Comparison of ENCODE assay signal across 8 cellular contexts in genomic region chr1:78649628-78650027, GRCh38. TPM values are rescaled to one million over a fixed set of nuclear protein-coding genes. Genes with fewer than 3 reads are reported as not detected.
DNase-seq lines count a peak whose midpoint lies in the region; ATAC-seq and TF ChIP-seq lines count a peak whose summit lies in the region.

Gene IFI44 (plus strand): TSS chr1:78649831. CDS start chr1:78650196, 365 bp downstream.

- H3K36me3 ChIP-seq in hepatocyte (replicated peaks; ENCODE audit: insufficient read depth, low read depth), result no peaks in the 10 kb centered on the region

- H2AFZ ChIP-seq in hepatocyte, result peak within 1 kb of the TSS; percentile 37

- DNase-seq in AG08395 (ENCODE audit: low spot score) (peak; percentile 80), T-helper 1 cell (peak; percentile 36 to 76 (median 61)), amniotic stem cell (lab: John Stamatoyannopoulos, UW) (peak; percentile 61), hepatocyte (ENCODE audit: low spot score) (peak; percentile 67), NK-92 (lab: John Stamatoyannopoulos, UW; ENCODE audit: unreplicated experiment) (no peak)
- peak; percentile 32 to 34 for DNase-seq in stimulated activated CD4-positive, alpha-beta T cell treated with anti-CD3 and anti-CD28 coated beads, Interleukin-15, amount 100 ng/mL, for 1 hour (ENCODE audit: low read depth in 1 of 2, low spot score in 1 of 2)

- H3K9me3 ChIP-seq in hepatocyte (ENCODE audit: low read depth), result no peaks in the 10 kb centered on the region

- H3K27ac ChIP-seq in hepatocyte, result no peak within 1 kb of the TSS

- H3K79me2 ChIP-seq in hepatocyte, result no peaks in the 10 kb centered on the region

- no peak within 1 kb of the TSS for H3K4me3 ChIP-seq in hepatocyte

- H3K9me2 ChIP-seq in hepatocyte (replicated peaks; ENCODE audit: insufficient read depth), result no peaks in the 10 kb centered on the region

- no peaks in the 10 kb centered on the region for H3K4me1 ChIP-seq in hepatocyte (ENCODE audit: insufficient read depth)

- no peaks in the 10 kb centered on the region for H3K27me3 ChIP-seq in hepatocyte

- H4K20me1 ChIP-seq in hepatocyte (ENCODE audit: insufficient read depth, poor library complexity, severe bottlenecking), result no peaks in the 10 kb centered on the region

- peak within 1 kb of the TSS; percentile 61 for H3K4me2 ChIP-seq in hepatocyte

- ATAC-seq in GM19023 (IDR thresholded peaks at IDR 0.05; ENCODE audit: unreplicated experiment) (peak; percentile 73), HG03378 (IDR thresholded peaks at IDR 0.05; ENCODE audit: unreplicated experiment) (peak; percentile 90)

- no peak for TF ChIP-seq CTCF in hepatocyte (IDR thresholded peaks at IDR 0.05; ENCODE audit: poor library complexity)

RNA-seq across cellular contexts. Expression of gene IFI44, which starts in this region (rescaled TPM):
- total RNA-seq in hepatocyte, result 5.2 and 7.7 TPM in 2 replicates
- polyA plus RNA-seq in hepatocyte, result 3.1 and 3.2 TPM in 2 replicates
